Comparison of ENCODE assay signal across 8 cellular contexts in genomic region chr1:26785611-26786436, GRCh38. TPM values are rescaled to one million over a fixed set of nuclear protein-coding genes. Genes with fewer than 3 reads are reported as not detected.
A peak's percentile ranks its signal among the peaks of the same experiment; 100 is the strongest.
DNase-seq lines count a peak whose midpoint lies in the region; ATAC-seq and TF ChIP-seq lines count a peak whose summit lies in the region.

No MANE protein-coding gene starts in this region.

- TF ChIP-seq CTCF in choroid plexus epithelial cell (conservative IDR thresholded peaks at IDR 0.05; ENCODE audit: low read depth, low read length) = no peak

- peak; percentile 31 for DNase-seq in EL
- no peak for DNase-seq in NT2/D1 (ENCODE audit: low read depth, low spot score)
- DNase-seq in choroid plexus epithelial cell (ENCODE audit: low read depth) = peak; percentile 54
- DNase-seq in myocyte (ENCODE audit: low read depth) = peak; percentile 17
- no peak for DNase-seq in ecto neural progenitor cell (ENCODE audit: low spot score)
- no peak for DNase-seq in activated CD8-positive, alpha-beta memory T cell treated with anti-CD3 and anti-CD28 coated beads, Interleukin-2, amount 50 U/mL, for 4 hours

- no peaks in the 10 kb centered on the region for H3K27me3 ChIP-seq in NT2/D1 (ENCODE audit: insufficient read depth, insufficient read length)

- H3K4me1 ChIP-seq in NT2/D1 (ENCODE audit: insufficient read depth, insufficient read length) = peaks cover 19% of the 10 kb centered on the region

- peak overlapping the region; percentile 14 for H3K9ac ChIP-seq in NT2/D1 (ENCODE audit: insufficient read length, low read depth)

- H3K4me3 ChIP-seq in NT2/D1 (ENCODE audit: insufficient read length, low read depth) = no peak overlapping the region
- H3K4me3 ChIP-seq in choroid plexus epithelial cell (ENCODE audit: low read depth, low read length) = no peak overlapping the region

- peaks cover 29% of the 10 kb centered on the region for H3K36me3 ChIP-seq in NT2/D1 (ENCODE audit: insufficient read depth, insufficient read length, low read length)

- H3K9me3 ChIP-seq in NT2/D1 (ENCODE audit: insufficient read depth, low read length) = no peaks in the 10 kb centered on the region

- no peak for ATAC-seq in HG02981 (IDR thresholded peaks at IDR 0.05; ENCODE audit: unreplicated experiment)
- ATAC-seq in GM21447 (IDR thresholded peaks at IDR 0.05; ENCODE audit: unreplicated experiment) = no peak

RNA-seq across cellular contexts. Expression of gene PIGV, which starts 1.9 kb away (rescaled TPM):
- total RNA-seq in myocyte = 18.0 and 18.6 TPM in 2 replicates
- polyA plus RNA-seq in myocyte (2012) = 17.4 TPM

RNA-seq across cellular contexts. Expression of gene ZDHHC18, which starts 40.7 kb away (rescaled TPM):
- total RNA-seq in myocyte = 11.8 and 11.9 TPM in 2 replicates
- 12.2 TPM for polyA plus RNA-seq in myocyte (2012)

Comparison
In these comparisons a context has a peak if more than half of its experiments do, and no peak if none do; other contexts are left out.
1. DNase-seq: peak in EL (single experiment), choroid plexus epithelial cell (single experiment) and myocyte (single experiment); none in NT2/D1 (single experiment), ecto neural progenitor cell (single experiment) and activated CD8-positive, alpha-beta memory T cell treated with anti-CD3 and anti-CD28 coated beads, Interleukin-2, amount 50 U/mL, for 4 hours (single experiment).